Comparison of ENCODE assay signal across 18 cellular contexts in genomic region chr18:24204904-24205303, GRCh38.
A peak's percentile ranks its signal among the peaks of the same experiment; 100 is the strongest.
DNase-seq lines count a peak whose midpoint lies in the region; ATAC-seq, FAIRE-seq and TF ChIP-seq lines count a peak whose summit lies in the region.
"Had no signal": no experiment of that assay in that cellular context is flagged by ENCODE, and none has a peak within 500 bp of the region (broad histone marks: within the 10 kb centered on the region; RNA-seq: fewer than 3 reads in every experiment).

No MANE protein-coding gene starts in this region.

- H3K4me1 ChIP-seq in HEK293 (ENCODE audit: control insufficient read depth, insufficient read depth, low read length) = 0 out of 2 replicates have a peak, but pooled peaks cover 3% of the 10 kb centered on the region

- no peak overlapping the region for H3K4me3 Mint-ChIP-seq in nephron progenitor cell
- H3K4me3 Mint-ChIP-seq: B cell; CD4-positive, alpha-beta memory T cell; IgD-negative memory B cell had no signal

- TF ChIP-seq POLR2A in H54 (IDR thresholded peaks at IDR 0.05; ENCODE audit: low read depth, low read length) = no peak

- peak overlapping the region; percentile 23 for H3K27ac Mint-ChIP-seq in nephron progenitor cell
- H3K27ac Mint-ChIP-seq: B cell; CD4-positive, alpha-beta memory T cell; IgD-negative memory B cell had no signal

- FAIRE-seq in H54 (lab: Jason Lieb, UNC) = no peak
- FAIRE-seq: A204.1, GM12892, GM19239, H1 had no signal

- ATAC-seq in GM19397 (IDR thresholded peaks at IDR 0.05; ENCODE audit: unreplicated experiment) = no peak
- ATAC-seq: HCT116 had no signal

- no peaks in the 10 kb centered on the region for H3K36me3 ChIP-seq in HEK293 (ENCODE audit: control insufficient read depth in 2 of 2, insufficient read depth in 1 of 2, low read length in 2 of 2)

- H3K4me1 Mint-ChIP-seq in nephron progenitor cell = peaks cover 4% of the 10 kb centered on the region
- H3K4me1 Mint-ChIP-seq: B cell had no signal

- POLR2A ChIA-PET in HEK293 (lab: Yijun Ruan, JAX) = interaction anchor here (1.0 to 1.5 kb wide), 2 partner anchors 11 to 66 kb away, joined by 3 to 7 read pairs; partner anchors contain the start of gene CABYR

- H3K27ac ChIP-seq in HEK293 (ENCODE audit: extremely low read depth, low read depth, low read length) (no peak overlapping the region), angular gyrus (ENCODE audit: low read depth, low read length) (peak overlapping the region; percentile 65)

- no peaks in the 10 kb centered on the region for H3K27me3 Mint-ChIP-seq in nephron progenitor cell (ENCODE audit: low read depth, poor library complexity)

- no peaks in the 10 kb centered on the region for H3K9me3 Mint-ChIP-seq in nephron progenitor cell
- H3K9me3 Mint-ChIP-seq: CD4-positive, alpha-beta memory T cell had no signal

- H3K36me3 Mint-ChIP-seq in nephron progenitor cell (ENCODE audit: low read depth) = peaks cover 20% of the 10 kb centered on the region
- H3K36me3 Mint-ChIP-seq: CD4-positive, alpha-beta memory T cell; IgD-negative memory B cell had no signal

- TF ChIP-seq CTCF in HEK293 (tag by site-specific recombination; IDR thresholded peaks at IDR 0.05) (no peak), nephron progenitor cell (IDR thresholded peaks at IDR 0.05) (no peak)

- H3K4me3 ChIP-seq in HEK293 (ENCODE audit: low read depth, low read length) = no peak overlapping the region

- H3K9me3 ChIP-seq in HEK293 (ENCODE audit: control insufficient read depth, insufficient read depth, low read depth, low read length) = no peaks in the 10 kb centered on the region

- CTCF ChIA-PET in HEK293 (lab: Yijun Ruan, JAX) = interaction anchor here (2.1 kb wide), 1 partner anchor 28 kb away, joined by 10 read pairs; no protein-coding TSS in a partner anchor

- DNase-seq in nephron progenitor cell = no peak
- DNase-seq in medulla oblongata (ENCODE audit: extremely low spot score) = no peak
- no peak for DNase-seq in H54 (ENCODE audit: insufficient read length, low spot score)
- no peak for DNase-seq in NCI-H1436 treated with DMSO at 0.1 percent for 48 hours (lab: John Stamatoyannopoulos, UW)
- DNase-seq: C1 segment of cervical spinal cord; CD4-positive, alpha-beta memory T cell; DND-41; GDM1 had no signal

TF ChIP-seq in HEK293, 187 proteins besides CTCF, POLR2A, EP300 and RAD21:
- TF ChIP-seq ZBTB8A (tag by site-specific recombination; IDR thresholded peaks at IDR 0.05) (no peak), ZNF664 (tag by site-specific recombination; IDR thresholded peaks at IDR 0.05) (peak; percentile 85), ZNF148 (tag by site-specific recombination; IDR thresholded peaks at IDR 0.05; ENCODE audit: borderline replicate concordance) (no peak)
- TF ChIP-seq, protein P1, sequence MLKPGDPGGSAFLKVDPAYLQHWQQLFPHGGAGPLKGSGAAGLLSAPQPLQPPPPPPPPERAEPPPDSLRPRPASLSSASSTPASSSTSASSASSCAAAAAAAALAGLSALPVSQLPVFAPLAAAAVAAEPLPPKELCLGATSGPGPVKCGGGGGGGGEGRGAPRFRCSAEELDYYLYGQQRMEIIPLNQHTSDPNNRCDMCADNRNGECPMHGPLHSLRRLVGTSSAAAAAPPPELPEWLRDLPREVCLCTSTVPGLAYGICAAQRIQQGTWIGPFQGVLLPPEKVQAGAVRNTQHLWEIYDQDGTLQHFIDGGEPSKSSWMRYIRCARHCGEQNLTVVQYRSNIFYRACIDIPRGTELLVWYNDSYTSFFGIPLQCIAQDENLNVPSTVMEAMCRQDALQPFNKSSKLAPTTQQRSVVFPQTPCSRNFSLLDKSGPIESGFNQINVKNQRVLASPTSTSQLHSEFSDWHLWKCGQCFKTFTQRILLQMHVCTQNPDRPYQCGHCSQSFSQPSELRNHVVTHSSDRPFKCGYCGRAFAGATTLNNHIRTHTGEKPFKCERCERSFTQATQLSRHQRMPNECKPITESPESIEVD (tag by site-specific recombination; IDR thresholded peaks at IDR 0.05) = 0 out of 2 replicates have a peak, but pooled peaks have one; percentile 23
TF ChIP-seq in HEK293: peak in this region for 2.
